Comparison of ENCODE assay signal across 23 cellular contexts in genomic region chr5:181234116-181234454, GRCh38. TPM values are rescaled to one million over a fixed set of nuclear protein-coding genes. Genes with fewer than 3 reads are reported as not detected.
DNase-seq lines count a peak whose midpoint lies in the region; ATAC-seq and TF ChIP-seq lines count a peak whose summit lies in the region.
"Had no signal": no experiment of that assay in that cellular context is flagged by ENCODE, and none has a peak within 500 bp of the region (broad histone marks: within the 10 kb centered on the region; RNA-seq: fewer than 3 reads in every experiment).

No MANE protein-coding gene starts in this region.

- H3K27ac Mint-ChIP-seq in central memory CD8-positive, alpha-beta T cell (ENCODE audit: low read depth) = peak overlapping the region; percentile 67
- H3K27ac Mint-ChIP-seq in effector memory CD8-positive, alpha-beta T cell = peak overlapping the region in 1 of 2 donors; percentile 75
- no peak overlapping the region for H3K27ac Mint-ChIP-seq in T-helper 2 cell treated with Interferon-gamma antibody and Interleukin-4, amounts not matched to agents 5 μg/mL and 100 μg/mL, for 36 hours

- TF ChIP-seq CTCF in GM06990 (IDR thresholded peaks at IDR 0.05; ENCODE audit: insufficient read depth, low read length, poor library complexity, severe bottlenecking) (no peak), NB4 (IDR thresholded peaks at IDR 0.05; ENCODE audit: low read depth, low read length) (no peak), spleen (IDR thresholded peaks at IDR 0.05 in 8 of 11, conservative IDR thresholded peaks at IDR 0.05 in 3 of 11) (no peak)

- H3K36me3 ChIP-seq in GM06990 (ENCODE audit: control insufficient read depth, insufficient read depth, low read length) = peaks cover 40% of the 10 kb centered on the region
- peaks cover 9 to 100% (median 87%) of the 10 kb centered on the region in 6 donors for H3K36me3 ChIP-seq in spleen

- peaks cover 36% of the 10 kb centered on the region for H3K4me1 Mint-ChIP-seq in central memory CD8-positive, alpha-beta T cell
- peaks cover 23 to 31% of the 10 kb centered on the region in 2 donors for H3K4me1 Mint-ChIP-seq in effector memory CD8-positive, alpha-beta T cell (ENCODE audit: low read depth in 2 of 2)
- H3K4me1 Mint-ChIP-seq in T-helper 2 cell treated with Interferon-gamma antibody and Interleukin-4, amounts not matched to agents 5 μg/mL and 100 μg/mL, for 36 hours (ENCODE audit: low read depth) = peaks cover 12% of the 10 kb centered on the region

- peak overlapping the region in 1 of 8 donors; percentile 27 for H3K27ac ChIP-seq in spleen
- H3K27ac ChIP-seq: heart right ventricle, right atrium auricular region, tibial nerve, WERI-Rb-1 had no signal

- peaks cover 0 to 33% (median 0%) of the 10 kb centered on the region in 6 donors for H3K4me1 ChIP-seq in spleen
- H3K4me1 ChIP-seq: right atrium auricular region, tibial nerve had no signal

- no peak for TF ChIP-seq POLR2A in NB4 (IDR thresholded peaks at IDR 0.05; ENCODE audit: extremely low read depth, insufficient read length)
- TF ChIP-seq POLR2A in spleen (IDR thresholded peaks at IDR 0.05) = no peak

- H3K27me3 ChIP-seq in GM06990 (replicated peaks; ENCODE audit: control insufficient read depth, insufficient read depth, low read length) = no peaks in the 10 kb centered on the region
- no peaks in the 10 kb centered on the region for H3K27me3 ChIP-seq in spleen (replicated peaks in 1 of 7)
- H3K27me3 ChIP-seq: heart right ventricle, right atrium auricular region, tibial nerve had no signal

- no peaks in the 10 kb centered on the region for H3K9me3 Mint-ChIP-seq in central memory CD8-positive, alpha-beta T cell
- no peaks in the 10 kb centered on the region for H3K9me3 Mint-ChIP-seq in effector memory CD8-positive, alpha-beta T cell
- no peaks in the 10 kb centered on the region for H3K9me3 Mint-ChIP-seq in T-helper 2 cell treated with Interferon-gamma antibody and Interleukin-4, amounts not matched to agents 5 μg/mL and 100 μg/mL, for 36 hours
- H3K9me3 Mint-ChIP-seq: activated naive CD8-positive, alpha-beta T cell treated with anti-CD3 and anti-CD28 coated beads, Interleukin-2, amount 10 ng/mL, durations not matched to agents 7 days and 5 days; activated T-helper 2 cell treated with anti-CD3 and anti-CD28 coated beads, Interferon-gamma antibody, Interleukin-2, Interleukin-4, amounts not matched to agents 10 μg/mL and 5 μg/mL and 100 μg/mL, durations not matched to agents 14 hours and 24 hours and 36 hours had no signal

- H3K9me3 ChIP-seq in spleen = no peaks in the 10 kb centered on the region
- H3K9me3 ChIP-seq: heart right ventricle, right atrium auricular region, tibial nerve had no signal

- H3K36me3 Mint-ChIP-seq in central memory CD8-positive, alpha-beta T cell (ENCODE audit: insufficient read depth) = peaks cover 79% of the 10 kb centered on the region
- peaks cover 72% of the 10 kb centered on the region for H3K36me3 Mint-ChIP-seq in effector memory CD8-positive, alpha-beta T cell (ENCODE audit: insufficient read depth)
- H3K36me3 Mint-ChIP-seq in T-helper 2 cell treated with Interferon-gamma antibody and Interleukin-4, amounts not matched to agents 5 μg/mL and 100 μg/mL, for 36 hours (ENCODE audit: low read depth) = peaks cover 76% of the 10 kb centered on the region

- no peak overlapping the region for H3K4me3 Mint-ChIP-seq in central memory CD8-positive, alpha-beta T cell
- H3K4me3 Mint-ChIP-seq in effector memory CD8-positive, alpha-beta T cell = no peak overlapping the region
- H3K4me3 Mint-ChIP-seq in T-helper 2 cell treated with Interferon-gamma antibody and Interleukin-4, amounts not matched to agents 5 μg/mL and 100 μg/mL, for 36 hours = no peak overlapping the region
- H3K4me3 Mint-ChIP-seq: activated naive CD8-positive, alpha-beta T cell treated with anti-CD3 and anti-CD28 coated beads, Interleukin-2, amount 10 ng/mL, durations not matched to agents 7 days and 5 days; CD4-positive, CD25-positive, alpha-beta regulatory T cell; naive thymus-derived CD4-positive, alpha-beta T cell had no signal

- DNase-seq in GM06990 (ENCODE audit: extremely low read depth, insufficient read length) (peak; percentile 36), NB4 (ENCODE audit: low read depth) (peak; percentile 19), spleen (peak; percentile 74)
- DNase-seq in central memory CD8-positive, alpha-beta T cell (ENCODE audit: low spot score in 2 of 2) = no peak
- DNase-seq in effector memory CD8-positive, alpha-beta T cell = no peak
- DNase-seq in effector CD4-positive, alpha-beta T cell = no peak
- DNase-seq in T-helper 2 cell treated with Interferon-gamma antibody and Interleukin-4, amounts not matched to agents 5 μg/mL and 100 μg/mL, for 36 hours (ENCODE audit: low spot score) = no peak
- DNase-seq: activated naive CD8-positive, alpha-beta T cell treated with anti-CD3 and anti-CD28 coated beads, Interleukin-2, amount 10 ng/mL, durations not matched to agents 7 days and 5 days; CD4-positive, CD25-positive, alpha-beta regulatory T cell; cerebellar nuclear complex; DMS 273 treated with DMSO at 0.1 percent for 48 hours; GDM1; heart right ventricle; naive thymus-derived CD4-positive, alpha-beta T cell; NCI-H1092; NCI-H187 treated with DMSO at 0.1 percent for 48 hours; NCI-H526; stimulated activated CD4-positive, alpha-beta T cell treated with anti-CD3 and anti-CD28 coated beads, Interleukin-4, amount 100 ng/mL, for 4 hours; T-helper 2 cell; WERI-Rb-1 had no signal

- no peaks in the 10 kb centered on the region for H3K27me3 Mint-ChIP-seq in central memory CD8-positive, alpha-beta T cell
- H3K27me3 Mint-ChIP-seq in effector memory CD8-positive, alpha-beta T cell = no peaks in the 10 kb centered on the region
- no peaks in the 10 kb centered on the region for H3K27me3 Mint-ChIP-seq in T-helper 2 cell treated with Interferon-gamma antibody and Interleukin-4, amounts not matched to agents 5 μg/mL and 100 μg/mL, for 36 hours (ENCODE audit: low read depth)
- H3K27me3 Mint-ChIP-seq: activated naive CD8-positive, alpha-beta T cell treated with anti-CD3 and anti-CD28 coated beads, Interleukin-2, amount 10 ng/mL, durations not matched to agents 7 days and 5 days; CD4-positive, CD25-positive, alpha-beta regulatory T cell; naive thymus-derived CD4-positive, alpha-beta T cell had no signal

- intact Hi-C loops in spleen (cut with DNase I; ENCODE audit: low total_unique reads) = no loop called here

- 87 to 92% (median 90%) methylated on average over 16 to 24 of the region's 24 CpGs; no CpG with 5 or more reads in 1 of the 5 donors for WGBS in spleen, 5 donors

- ATAC-seq in central memory CD8-positive, alpha-beta T cell (replicated peaks; ENCODE audit: extremely low read depth, poor library complexity, severe bottlenecking) = no peak
- no peak for ATAC-seq in effector memory CD8-positive, alpha-beta T cell (replicated peaks)
- ATAC-seq: naive thymus-derived CD4-positive, alpha-beta T cell had no signal

- H3K4me3 ChIP-seq in GM06990 (replicated peaks; ENCODE audit: low read depth, low read length) (no peak overlapping the region), NB4 (ENCODE audit: low read depth, low read length) (no peak overlapping the region), spleen (no peak overlapping the region)
- H3K4me3 ChIP-seq: heart right ventricle, right atrium auricular region, tibial nerve had no signal

RNA-seq across cellular contexts. Expression of gene RACK1, which starts 9.6 kb away (rescaled TPM):
- total RNA-seq in spleen = 1,000 to 10,000 TPM; 1,202 to 2,949 (median 1,651) TPM
- 1,000 to 10,000 TPM; 2,379 to 3,598 (median 2,966) TPM for polyA plus RNA-seq in spleen

RNA-seq across cellular contexts. Expression of gene TRIM41, which starts 11.0 kb away (rescaled TPM):
- 10 to 100 TPM; 14.3 to 34.1 (median 26.6) TPM for total RNA-seq in spleen
- polyA plus RNA-seq in spleen = 10 to 100 TPM; 12.5 to 25.0 (median 24.1) TPM

RNA-seq across cellular contexts. Expression of gene TRIM52, which starts 26.9 kb away (rescaled TPM):
- total RNA-seq in spleen = 10 to 100 TPM; 18.9 to 44.0 (median 22.5) TPM
- 10 to 100 TPM; 11.6 to 19.7 (median 18.4) TPM for polyA plus RNA-seq in spleen

RNA-seq across cellular contexts. Expression of gene TRIM7, which starts 29.1 kb away (rescaled TPM):
- total RNA-seq in spleen = 1 to 10 TPM in 6 of 7 donors, under 1 TPM in 1; 0.81 to 3.9 (median 1.9) TPM
- 1 to 10 TPM; 1.0 to 1.3 (median 1.2) TPM for polyA plus RNA-seq in spleen

Comparison
In these comparisons a context has a peak if more than half of its experiments do, and no peak if none do; other contexts are left out.
1. DNase-seq: peak in GM06990 (single experiment), NB4 (single experiment) and spleen (single experiment); none in central memory CD8-positive, alpha-beta T cell (0 of 2), effector memory CD8-positive, alpha-beta T cell (0 of 3), effector CD4-positive, alpha-beta T cell (single experiment) and T-helper 2 cell treated with Interferon-gamma antibody and Interleukin-4, amounts not matched to agents 5 μg/mL and 100 μg/mL, for 36 hours (single experiment).